1 cellular context compared by ENCODE assay signal in the genomic region with DNA sequence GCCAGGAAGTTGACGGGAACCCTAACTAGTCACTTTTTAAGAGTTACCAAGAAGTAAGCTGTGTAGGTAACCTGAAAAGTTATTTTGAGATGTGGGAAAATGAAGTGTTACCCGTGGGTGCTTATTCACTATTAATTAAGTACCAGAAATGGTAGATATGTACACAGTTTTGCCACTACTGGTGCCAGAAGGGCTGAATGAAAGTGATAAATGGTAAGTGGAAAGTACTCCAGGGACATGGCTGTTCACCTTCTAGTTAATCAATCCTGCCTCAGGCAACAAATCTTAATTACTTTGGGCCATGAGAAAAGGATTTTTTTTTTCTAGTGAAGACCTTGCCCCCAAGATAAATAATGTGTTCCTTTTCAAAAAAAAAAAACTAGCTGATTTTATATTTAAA.
TF ChIP-seq lines count a peak whose summit lies in the region.

No MANE protein-coding gene starts in this region.

TF ChIP-seq in IMR-90, 13 proteins besides CTCF, POLR2A, EP300 and RAD21:
- no peak for TF ChIP-seq FOS (IDR thresholded peaks at IDR 0.05; ENCODE audit: low read depth, low read length)
- no peak for TF ChIP-seq RCOR1 (IDR thresholded peaks at IDR 0.05; ENCODE audit: insufficient replicate concordance, low read length)
- no peak for TF ChIP-seq SMC3 (IDR thresholded peaks at IDR 0.05; ENCODE audit: low read depth, low read length)
- no peak for TF ChIP-seq MXI1 (IDR thresholded peaks at IDR 0.05; ENCODE audit: borderline replicate concordance, low read depth, low read length)
- TF ChIP-seq NFE2L2 (IDR thresholded peaks at IDR 0.05; ENCODE audit: low read depth, low read length): no peak
- TF ChIP-seq MAFK (IDR thresholded peaks at IDR 0.05; ENCODE audit: low read depth, low read length): no peak
- no peak for TF ChIP-seq MAZ (IDR thresholded peaks at IDR 0.05; ENCODE audit: borderline replicate concordance, low read depth, low read length)
- TF ChIP-seq, protein P1, sequence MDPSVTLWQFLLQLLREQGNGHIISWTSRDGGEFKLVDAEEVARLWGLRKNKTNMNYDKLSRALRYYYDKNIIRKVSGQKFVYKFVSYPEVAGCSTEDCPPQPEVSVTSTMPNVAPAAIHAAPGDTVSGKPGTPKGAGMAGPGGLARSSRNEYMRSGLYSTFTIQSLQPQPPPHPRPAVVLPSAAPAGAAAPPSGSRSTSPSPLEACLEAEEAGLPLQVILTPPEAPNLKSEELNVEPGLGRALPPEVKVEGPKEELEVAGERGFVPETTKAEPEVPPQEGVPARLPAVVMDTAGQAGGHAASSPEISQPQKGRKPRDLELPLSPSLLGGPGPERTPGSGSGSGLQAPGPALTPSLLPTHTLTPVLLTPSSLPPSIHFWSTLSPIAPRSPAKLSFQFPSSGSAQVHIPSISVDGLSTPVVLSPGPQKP (IDR thresholded peaks at IDR 0.05; ENCODE audit: borderline replicate concordance, low read depth, low read length): no peak
- no peak for TF ChIP-seq BHLHE40 (IDR thresholded peaks at IDR 0.05; ENCODE audit: low read depth, low read length)
- TF ChIP-seq RFX5 (IDR thresholded peaks at IDR 0.05; ENCODE audit: low read depth, low read length): no peak
- TF ChIP-seq CEBPB (IDR thresholded peaks at IDR 0.05; ENCODE audit: low read depth, low read length): no peak
TF ChIP-seq in IMR-90: peak in this region for 0.
